Comparison of ENCODE assay signal across 9 cellular contexts in genomic region chr2:191571163-191571769, GRCh38.
DNase-seq lines count a peak whose midpoint lies in the region; ATAC-seq and TF ChIP-seq lines count a peak whose summit lies in the region.
"Had no signal": no experiment of that assay in that cellular context is flagged by ENCODE, and none has a peak within 500 bp of the region (broad histone marks: within the 10 kb centered on the region; RNA-seq: fewer than 3 reads in every experiment).

No MANE protein-coding gene starts in this region.

- H3K4me1 ChIP-seq in gastroesophageal sphincter: no peaks in the 10 kb centered on the region
- no peaks in the 10 kb centered on the region for H3K4me1 ChIP-seq in rectal smooth muscle tissue (ENCODE audit: control insufficient read depth, insufficient read depth, low read length)

- H3K4me3 ChIP-seq in AG09309 (ENCODE audit: control insufficient read depth, low read depth, low read length): no peak overlapping the region; the same call in 1 of the 2 replicates
- H3K4me3 ChIP-seq in WI38 (ENCODE audit: low read depth, low read length): peak overlapping the region; percentile 38; the same call in 1 of the 2 replicates
- H3K4me3 ChIP-seq in gastroesophageal sphincter: no peak overlapping the region
- H3K4me3 ChIP-seq in rectal smooth muscle tissue (ENCODE audit: low read length): peak overlapping the region; percentile 16
- H3K4me3 ChIP-seq: pancreas had no signal

- ATAC-seq in GM18498 (IDR thresholded peaks at IDR 0.05; ENCODE audit: unreplicated experiment) (peak; percentile 39), gastroesophageal sphincter (peak; percentile 34)

- WGBS in gastroesophageal sphincter (ENCODE audit: low coverage in 1 of 2), 2 donors: 39 to 63% methylated on average over 1 to 6 of the region's 6 CpGs

- H3K36me3 ChIP-seq in gastroesophageal sphincter (no peaks in the 10 kb centered on the region), rectal smooth muscle tissue (ENCODE audit: control insufficient read depth, insufficient read depth, low read length) (no peaks in the 10 kb centered on the region)
- H3K36me3 ChIP-seq: pancreas had no signal

- H3K27me3 ChIP-seq in gastroesophageal sphincter (no peaks in the 10 kb centered on the region), rectal smooth muscle tissue (ENCODE audit: control insufficient read depth, insufficient read depth, low read length) (no peaks in the 10 kb centered on the region)
- H3K27me3 ChIP-seq: pancreas had no signal

- H3K9me3 ChIP-seq in gastroesophageal sphincter: no peaks in the 10 kb centered on the region
- H3K9me3 ChIP-seq: pancreas had no signal

- TF ChIP-seq RAD21 in Ishikawa (IDR thresholded peaks at IDR 0.05; ENCODE audit: low read depth): peak; percentile 40; the same call in 1 of the 2 replicates

- H3K9ac ChIP-seq in rectal smooth muscle tissue (ENCODE audit: low read length): no peak overlapping the region

- TF ChIP-seq EP300 in Ishikawa (IDR thresholded peaks at IDR 0.05; ENCODE audit: borderline replicate concordance) (no peak), gastroesophageal sphincter (IDR thresholded peaks at IDR 0.05) (no peak)

- H3K27ac ChIP-seq in gastroesophageal sphincter (no peak overlapping the region), rectal smooth muscle tissue (ENCODE audit: low read depth, low read length) (no peak overlapping the region)
- H3K27ac ChIP-seq: pancreas had no signal

- TF ChIP-seq CTCF in AG09309 (IDR thresholded peaks at IDR 0.05; ENCODE audit: control insufficient read depth, insufficient read depth, low read depth, low read length, missing control alignments): peak; percentile 62
- 0 out of 2 replicates have a peak, but pooled peaks have one; percentile 3 for TF ChIP-seq CTCF in WI38 (IDR thresholded peaks at IDR 0.05; ENCODE audit: low read depth, low read length)
- no peak for TF ChIP-seq CTCF in gastroesophageal sphincter (IDR thresholded peaks at IDR 0.05)

- DNase-seq in AG09309 (ENCODE audit: low read depth): peak; percentile 33
- no peak for DNase-seq in NCI-H774 (lab: John Stamatoyannopoulos, UW)
- DNase-seq in SK-N-DZ (ENCODE audit: low spot score): no peak

- TF ChIP-seq POLR2A in gastroesophageal sphincter (IDR thresholded peaks at IDR 0.05): no peak

TF ChIP-seq in Ishikawa, 13 proteins besides CTCF, POLR2A, EP300 and RAD21:
- TF ChIP-seq CREB1 (IDR thresholded peaks at IDR 0.05; ENCODE audit: low read depth) (no peak), TEAD4 (IDR thresholded peaks at IDR 0.05) (no peak), TAF1 (IDR thresholded peaks at IDR 0.05; ENCODE audit: low read depth) (no peak), NFIC (IDR thresholded peaks at IDR 0.05) (no peak), ZBTB7A (IDR thresholded peaks at IDR 0.05; ENCODE audit: low read depth) (no peak), REST (IDR thresholded peaks at IDR 0.05; ENCODE audit: low read depth) (no peak)

Comparison
In these comparisons a context has a peak if more than half of its experiments do, and no peak if none do; other contexts are left out.
1. H3K4me3 ChIP-seq: peak in WI38 (single experiment) and rectal smooth muscle tissue (single experiment); none in AG09309 (single experiment) and gastroesophageal sphincter (0 of 2).
2. CTCF ChIP-seq: peak in AG09309 (single experiment) and WI38 (single experiment); none in gastroesophageal sphincter (0 of 4).